ENCODE assay signal across 2 cellular contexts in genomic region chr16:67376012-67376411, GRCh38. TPM values are rescaled to one million over a fixed set of nuclear protein-coding genes. Genes with fewer than 3 reads are reported as not detected.
"Had no signal": no experiment of that assay in that cellular context is flagged by ENCODE, and none has a peak within 500 bp of the region (broad histone marks: within the 10 kb centered on the region; RNA-seq: fewer than 3 reads in every experiment).

No MANE protein-coding gene starts in this region.

RNA-seq across cellular contexts. Expression of gene TPPP3, which starts 17.3 kb away (rescaled TPM):
- total RNA-seq: GM12878 had no signal

RNA-seq across cellular contexts. Expression of gene LRRC36, which starts 49.4 kb away (rescaled TPM):
- total RNA-seq: G401 had no signal

RNA-seq across cellular contexts. Expression of gene HSD11B2, which starts 54.9 kb away (rescaled TPM):
- total RNA-seq: G401 had no signal
